Comparison of ENCODE assay signal across 8 cellular contexts in genomic region chr9:9942764-9943424, GRCh38.
A peak's percentile ranks its signal among the peaks of the same experiment; 100 is the strongest.
DNase-seq lines count a peak whose midpoint lies in the region; ATAC-seq, FAIRE-seq and TF ChIP-seq lines count a peak whose summit lies in the region.

No MANE protein-coding gene starts in this region.

- no TSS peak for BruUV-seq in HepG2 (replicated peaks; lab: Mats Ljungman, UMichigan)

- TF ChIP-seq RAD21 in HepG2 (CRISPR knock-in tag; IDR thresholded peaks at IDR 0.05) = 0 out of 2 replicates have a peak, but pooled peaks have one; percentile 23

- H3K4me3 ChIP-seq in AG04449 (ENCODE audit: low read depth, low read length) (no peak overlapping the region), choroid plexus epithelial cell (ENCODE audit: low read depth, low read length) (no peak overlapping the region), HepG2 (replicated peaks in 1 of 3; ENCODE audit: insufficient read depth in 1 of 3, low read depth in 2 of 3, low read length in 3 of 3) (no peak overlapping the region)

- no peak overlapping the region for H3K4me3 Mint-ChIP-seq in WTC11

- no peak overlapping the region for H3K4me2 ChIP-seq in HepG2 (ENCODE audit: low read depth, low read length)

- H3K27me3 ChIP-seq in HepG2 (ENCODE audit: control insufficient read depth in 1 of 2, insufficient read depth in 2 of 2, low read length in 2 of 2) = no peaks in the 10 kb centered on the region

- H3K4me1 ChIP-seq in HepG2 (ENCODE audit: insufficient read depth, low read length) = no peaks in the 10 kb centered on the region

- ATAC-seq in GM18502 (IDR thresholded peaks at IDR 0.05; ENCODE audit: poor library complexity, unreplicated experiment) (peak; percentile 87), HG02938 (IDR thresholded peaks at IDR 0.05; ENCODE audit: unreplicated experiment) (peak; percentile 82), WTC11 (peak; percentile 93), HepG2 (peak; percentile 84)

- DNase-seq in AG04449 (ENCODE audit: low read depth, low spot score) (no peak), NCI-H2081 (lab: John Stamatoyannopoulos, UW) (peak; percentile 58 to 76), WTC11 (ENCODE audit: low spot score) (peak; percentile 76), choroid plexus epithelial cell (ENCODE audit: low read depth) (peak; percentile 76), HepG2 (ENCODE audit: low spot score) (peak; percentile 42)
- DNase-seq in stimulated activated CD4-positive, alpha-beta T cell treated with anti-CD3 and anti-CD28 coated beads, TNF-alpha, amount 100 ng/mL, for 48 hours (ENCODE audit: low read depth in 3 of 3) = peak; percentile 2 to 21 (median 16)

- peak; percentile 79 for TF ChIP-seq CTCF in AG04449 (IDR thresholded peaks at IDR 0.05; ENCODE audit: insufficient read depth, low read length, missing control alignments)
- peak; percentile 77 for TF ChIP-seq CTCF in WTC11 (IDR thresholded peaks at IDR 0.05)
- peak; percentile 98 for TF ChIP-seq CTCF in choroid plexus epithelial cell (conservative IDR thresholded peaks at IDR 0.05; ENCODE audit: low read depth, low read length)
- TF ChIP-seq CTCF in HepG2 (CRISPR knock-in tag; IDR thresholded peaks at IDR 0.05) = peak; percentile 82

- H3K9me3 Mint-ChIP-seq in WTC11 = no peaks in the 10 kb centered on the region

- no peak for TF ChIP-seq POLR2A in HepG2 (IDR thresholded peaks at IDR 0.05; ENCODE audit: insufficient read depth in 1 of 2, low read depth in 2 of 2, low read length in 2 of 2)

- 7% methylated on average over 5 of the region's 5 CpGs for WGBS in HepG2 (ENCODE audit: low lambda C conversion rate)

- peaks cover 9% of the 10 kb centered on the region for H3K4me1 Mint-ChIP-seq in WTC11

- H3K36me3 Mint-ChIP-seq in WTC11 = no peaks in the 10 kb centered on the region

- H3K9me3 ChIP-seq in HepG2 (ENCODE audit: low read length) = no peaks in the 10 kb centered on the region

- no peak overlapping the region for H2AFZ ChIP-seq in HepG2 (ENCODE audit: low read length)

- CTCF ChIA-PET in AG04449 (lab: Yijun Ruan, JAX) (interaction anchor here (0.6 to 2.9 kb wide), 17 partner anchors 9 to 339 kb away, joined by 3 to 17 read pairs (median 3); no protein-coding TSS in a partner anchor), WTC11 (lab: Charles Lee) (interaction anchor here (0.5 to 2.0 kb wide), 73 partner anchors 9 to 1329 kb away, joined by 3 to 38 read pairs (median 4); no protein-coding TSS in a partner anchor), HepG2 (lab: Yijun Ruan, JAX; ENCODE audit: low intra/inter-chr PET ratio, low total read pairs) (interaction anchor here (0.9 to 1.0 kb wide), 2 partner anchors 337 kb away, joined by 5 read pairs; no protein-coding TSS in a partner anchor)

- H3K27me3 Mint-ChIP-seq in WTC11 (ENCODE audit: low read depth) = no peaks in the 10 kb centered on the region; the same call in 1 of the 2 replicates

- POLR2A ChIA-PET in AG04449 (lab: Yijun Ruan, JAX) = interaction anchor here (0.5 kb wide), 1 partner anchor 1959 kb away, joined by 3 read pairs; no protein-coding TSS in a partner anchor
- POLR2A ChIA-PET in WTC11 (lab: Charles Lee) = no interaction called here
- POLR2A ChIA-PET in HepG2 (lab: Yijun Ruan, JAX) = no interaction called here

- H3K27ac ChIP-seq in HepG2 (ENCODE audit: extremely low read length, insufficient read depth, low read length) = no peak overlapping the region

- in situ Hi-C loops in HepG2 (cut with HindIII; ENCODE audit: extremely low pct_ligation_motif_present, low pct_unique_long_range_greater_than_20kb) = loop anchor here (10.0 kb wide), 1 partner anchor 338 kb away; no protein-coding TSS in a partner anchor

- no peaks in the 10 kb centered on the region for H3K36me3 ChIP-seq in HepG2 (replicated peaks in 1 of 2; ENCODE audit: control insufficient read depth in 1 of 2, insufficient read depth in 2 of 2, low read length in 2 of 2)

- intact Hi-C loops in HepG2 (cut with micrococcal nuclease; ENCODE audit: unreplicated experiment) = loop anchor here (2.0 kb wide), 1 partner anchor 152 kb away; no protein-coding TSS in a partner anchor

- no peaks in the 10 kb centered on the region for H4K20me1 ChIP-seq in HepG2 (ENCODE audit: insufficient read depth, low read length)

- FAIRE-seq in HepG2 (lab: Jason Lieb, UNC) = peak; percentile 56

- no peak overlapping the region for H3K9ac ChIP-seq in HepG2 (ENCODE audit: insufficient read depth, low read depth, low read length)

- no peaks in the 10 kb centered on the region for H3K79me2 ChIP-seq in HepG2 (ENCODE audit: insufficient read depth, low read length)

- TF ChIP-seq EP300 in HepG2 (IDR thresholded peaks at IDR 0.05; ENCODE audit: low read depth in 2 of 2, low read length in 2 of 2) (no peak), HepG2 (CRISPR knock-in tag; IDR thresholded peaks at IDR 0.05; ENCODE audit: borderline replicate concordance) (no peak)

- no peak overlapping the region for H3K27ac Mint-ChIP-seq in WTC11

TF ChIP-seq in WTC11, 78 proteins besides CTCF, POLR2A, EP300 and RAD21:
- no peak for TF ChIP-seq SP1 (CRISPR knock-in tag; conservative IDR thresholded peaks at IDR 0.05)
- TF ChIP-seq CREB1 (CRISPR knock-in tag; IDR thresholded peaks at IDR 0.05) = no peak
- no peak for TF ChIP-seq PREB (CRISPR knock-in tag; IDR thresholded peaks at IDR 0.05; ENCODE audit: borderline replicate concordance)
- TF ChIP-seq SOX15 (CRISPR knock-in tag; IDR thresholded peaks at IDR 0.05) = no peak
- TF ChIP-seq TEAD4 (CRISPR knock-in tag; IDR thresholded peaks at IDR 0.05) = no peak
TF ChIP-seq in WTC11: peak in this region for 0.

TF ChIP-seq in HepG2, 621 proteins besides CTCF, POLR2A, EP300 and RAD21:
- TF ChIP-seq STAG1 (CRISPR knock-in tag; IDR thresholded peaks at IDR 0.05) (peak; percentile 85), MAFK (conservative IDR thresholded peaks at IDR 0.05 in 1 of 2, IDR thresholded peaks at IDR 0.05 in 1 of 2; ENCODE audit: low read length in 2 of 2) (peak in 1 of 2 experiments; percentile 58; a peak in 2 of 4 replicates), SMC3 (IDR thresholded peaks at IDR 0.05; ENCODE audit: low read length) (peak; percentile 59; the same call in 1 of the 2 replicates), XRCC5 (optimal IDR thresholded peaks at IDR 0.05; ENCODE audit: low read length) (peak; percentile 49), NRL (CRISPR knock-in tag; IDR thresholded peaks at IDR 0.05; ENCODE audit: borderline replicate concordance) (no peak)
